In the genomic region with DNA sequence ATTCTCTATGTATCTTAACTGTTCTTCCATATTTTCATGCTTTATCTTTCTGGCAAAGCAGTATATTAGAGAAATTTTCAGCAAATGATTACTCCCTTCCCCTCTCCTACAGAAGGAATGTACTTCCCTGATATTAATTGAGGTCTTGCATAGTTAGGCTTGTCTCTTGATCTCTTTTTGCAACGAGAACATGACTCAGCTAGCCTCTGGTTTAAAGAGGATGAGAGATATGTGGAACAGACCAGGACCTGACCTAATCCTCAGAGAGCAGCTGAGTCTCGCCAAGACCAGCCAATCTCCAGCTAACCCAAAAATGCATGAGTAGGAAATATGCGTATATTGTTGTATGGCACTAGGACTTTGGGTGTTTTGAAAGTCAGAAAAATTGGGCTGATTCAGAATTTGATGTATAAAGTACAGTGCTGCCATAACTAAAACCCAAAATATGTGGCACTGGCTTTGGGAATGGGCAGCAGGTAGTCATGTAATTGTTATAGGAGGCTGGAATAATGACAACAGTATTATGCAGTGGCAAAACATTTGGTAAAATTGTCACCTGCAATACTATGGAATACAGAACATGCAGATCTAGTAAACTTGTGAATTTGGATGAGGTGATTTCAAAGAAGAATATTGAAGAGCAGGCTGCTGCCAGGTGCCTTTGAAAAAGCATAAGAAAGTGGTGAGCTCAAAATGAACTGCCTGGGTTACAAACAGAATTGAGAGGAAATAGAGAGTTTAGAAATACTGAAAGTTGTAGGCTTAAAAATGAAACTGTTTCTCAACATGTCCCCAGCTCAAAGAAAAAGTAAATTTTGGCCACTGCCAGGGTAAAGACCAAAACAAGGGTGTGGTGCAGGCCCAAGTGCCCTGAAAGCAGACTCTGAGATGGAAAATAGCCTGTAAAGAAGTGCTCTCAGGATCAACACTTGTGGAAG, we compare ENCODE assay signal across 8 cellular contexts. TPM values are rescaled to one million over a fixed set of nuclear protein-coding genes. Genes with fewer than 3 reads are reported as not detected.
DNase-seq lines count a peak whose midpoint lies in the region; ATAC-seq and TF ChIP-seq lines count a peak whose summit lies in the region.

No MANE protein-coding gene starts in this region.

- peak overlapping the region; percentile 40 for H3K4me3 Mint-ChIP-seq in dendritic cell treated with granulocyte-macrophage colony-stimulating factor and Interleukin-4, amounts not matched to agents 40 ng/mL and 50 ng/mL, for 4 days

- no peaks in the 10 kb centered on the region for H3K9me3 ChIP-seq in tibial nerve

- 68 to 71% methylated on average over 3 of the region's 3 CpGs for WGBS in tibial nerve, 2 donors

- TF ChIP-seq POLR2A in tibial nerve (IDR thresholded peaks at IDR 0.05) = no peak

- H3K9me3 Mint-ChIP-seq in dendritic cell treated with granulocyte-macrophage colony-stimulating factor and Interleukin-4, amounts not matched to agents 40 ng/mL and 50 ng/mL, for 4 days = peaks cover 6% of the 10 kb centered on the region

- peaks cover 7% of the 10 kb centered on the region for H3K36me3 Mint-ChIP-seq in dendritic cell treated with granulocyte-macrophage colony-stimulating factor and Interleukin-4, amounts not matched to agents 40 ng/mL and 50 ng/mL, for 4 days (ENCODE audit: low read depth)

- H3K27ac Mint-ChIP-seq in dendritic cell treated with granulocyte-macrophage colony-stimulating factor and Interleukin-4, amounts not matched to agents 40 ng/mL and 50 ng/mL, for 4 days = peak overlapping the region; percentile 88

- H3K36me3 ChIP-seq in tibial nerve = no peaks in the 10 kb centered on the region

- intact Hi-C loops in dendritic cell treated with granulocyte-macrophage colony-stimulating factor and Interleukin-4, amounts not matched to agents 40 ng/mL and 50 ng/mL, for 4 days (cut with micrococcal nuclease) = no loop called here

- peaks cover 0 to 12% (median under 1%) of the 10 kb centered on the region in 4 donors for H3K4me1 ChIP-seq in tibial nerve

- peak; percentile 24 for DNase-seq in ELR (ENCODE audit: low read depth)
- DNase-seq in mesenteric fat pad (ENCODE audit: low spot score) = no peak
- no peak for DNase-seq in tibial nerve (ENCODE audit: low spot score in 2 of 2)
- no peak for DNase-seq in NCI-H1048 (lab: John Stamatoyannopoulos, UW)
- DNase-seq in amygdala (lab: John Stamatoyannopoulos, UW) = no peak

- no peaks in the 10 kb centered on the region for H3K27me3 ChIP-seq in tibial nerve

- peaks cover 47% of the 10 kb centered on the region for H3K4me1 Mint-ChIP-seq in dendritic cell treated with granulocyte-macrophage colony-stimulating factor and Interleukin-4, amounts not matched to agents 40 ng/mL and 50 ng/mL, for 4 days (ENCODE audit: low read depth)

- no peak overlapping the region for H3K4me3 ChIP-seq in tibial nerve

- no peaks in the 10 kb centered on the region for H3K27me3 Mint-ChIP-seq in dendritic cell treated with granulocyte-macrophage colony-stimulating factor and Interleukin-4, amounts not matched to agents 40 ng/mL and 50 ng/mL, for 4 days

- TF ChIP-seq CTCF in tibial nerve (IDR thresholded peaks at IDR 0.05) = no peak

- peak overlapping the region in 2 of 4 donors; percentile 59 to 75 for H3K27ac ChIP-seq in tibial nerve

- peak; percentile 92 for ATAC-seq in GM21360 (IDR thresholded peaks at IDR 0.05; ENCODE audit: unreplicated experiment)
- peak; percentile 90 for ATAC-seq in HG03521 (IDR thresholded peaks at IDR 0.05; ENCODE audit: unreplicated experiment)

- peak in 1 of 2 donors; percentile 26 for TF ChIP-seq EP300 in tibial nerve (IDR thresholded peaks at IDR 0.05)

RNA-seq across cellular contexts. Expression of gene USP15, which starts 9.3 kb away (rescaled TPM):
- 78.9 TPM for total RNA-seq in mesenteric fat pad
- 10 to 100 TPM; 70.8 to 99.4 (median 77.9) TPM for total RNA-seq in tibial nerve
